In genomic region chr13:93004919-93005318, GRCh38 we compare ENCODE assay signal across 13 cellular contexts.
DNase-seq lines count a peak whose midpoint lies in the region; ATAC-seq and TF ChIP-seq lines count a peak whose summit lies in the region.
"Had no signal": no experiment of that assay in that cellular context is flagged by ENCODE, and none has a peak within 500 bp of the region (broad histone marks: within the 10 kb centered on the region; RNA-seq: fewer than 3 reads in every experiment).

No MANE protein-coding gene starts in this region.

- no peak overlapping the region for H3K4me3 ChIP-seq in RWPE2 (ENCODE audit: severe bottlenecking)
- H3K4me3 ChIP-seq in MG63: no peak overlapping the region
- H3K4me3 ChIP-seq: BLaER1 treated with 17β-estradiol and CSF1 and Interleukin-3, amounts not matched to agents 10 nM and 100 nM; lung had no signal

- H3K36me3 ChIP-seq in RWPE2 (ENCODE audit: low read depth): no peaks in the 10 kb centered on the region
- H3K36me3 ChIP-seq in MG63: no peaks in the 10 kb centered on the region
- H3K36me3 ChIP-seq: BLaER1 treated with 17β-estradiol and CSF1 and Interleukin-3, amounts not matched to agents 10 nM and 100 nM had no signal

- no peak for ATAC-seq in RWPE2 (ENCODE audit: low read depth)
- no peak for ATAC-seq in foreskin keratinocyte
- ATAC-seq in HG03280 (IDR thresholded peaks at IDR 0.05; ENCODE audit: unreplicated experiment): no peak
- ATAC-seq in GM21723 (IDR thresholded peaks at IDR 0.05; ENCODE audit: unreplicated experiment): no peak
- ATAC-seq: activated naive CD4-positive, alpha-beta T cell treated with anti-CD3 and anti-CD28 coated beads, Interleukin-2, amount 50 U/mL, for 72 hours had no signal

- peak; percentile 6 for DNase-seq in A172 (ENCODE audit: low spot score)
- peak; percentile 5 for DNase-seq in HCEC 1CT
- no peak for DNase-seq in RWPE2 (ENCODE audit: low spot score)
- DNase-seq in foreskin keratinocyte: no peak
- DNase-seq in T-helper 1 cell: no peak
- DNase-seq in MG63: no peak
- DNase-seq: GDM1, NCI-H2029 had no signal

- H3K9me3 ChIP-seq in RWPE2 (ENCODE audit: severe bottlenecking) (peaks cover 2% of the 10 kb centered on the region), MG63 (peaks cover 11% of the 10 kb centered on the region)

- H3K4me1 ChIP-seq in RWPE2 (ENCODE audit: insufficient read depth, poor library complexity, severe bottlenecking) (no peaks in the 10 kb centered on the region), foreskin keratinocyte (no peaks in the 10 kb centered on the region)

- peak; percentile 14 for TF ChIP-seq CTCF in RWPE2 (IDR thresholded peaks at IDR 0.05; ENCODE audit: poor library complexity, severe bottlenecking)
- peak; percentile 32 for TF ChIP-seq CTCF in foreskin keratinocyte (conservative IDR thresholded peaks at IDR 0.05)

- no peaks in the 10 kb centered on the region for H3K27me3 ChIP-seq in RWPE2 (ENCODE audit: insufficient read depth, poor library complexity, severe bottlenecking)
- no peaks in the 10 kb centered on the region for H3K27me3 ChIP-seq in foreskin keratinocyte
- no peaks in the 10 kb centered on the region for H3K27me3 ChIP-seq in MG63
- H3K27me3 ChIP-seq: BLaER1 treated with 17β-estradiol and CSF1 and Interleukin-3, amounts not matched to agents 10 nM and 100 nM had no signal

- H3K27ac ChIP-seq in RWPE2 (ENCODE audit: poor library complexity, severe bottlenecking): no peak overlapping the region
- no peak overlapping the region for H3K27ac ChIP-seq in foreskin keratinocyte
- H3K27ac ChIP-seq: BLaER1 treated with 17β-estradiol and CSF1 and Interleukin-3, amounts not matched to agents 10 nM and 100 nM had no signal

Comparison
In these comparisons a context has a peak if more than half of its experiments do, and no peak if none do; other contexts are left out.
1. DNase-seq: peak in A172 (single experiment) and HCEC 1CT (single experiment); none in RWPE2 (single experiment), foreskin keratinocyte (0 of 2), T-helper 1 cell (0 of 5) and MG63 (single experiment).